Comparison of ENCODE assay signal across 8 cellular contexts in the genomic region with DNA sequence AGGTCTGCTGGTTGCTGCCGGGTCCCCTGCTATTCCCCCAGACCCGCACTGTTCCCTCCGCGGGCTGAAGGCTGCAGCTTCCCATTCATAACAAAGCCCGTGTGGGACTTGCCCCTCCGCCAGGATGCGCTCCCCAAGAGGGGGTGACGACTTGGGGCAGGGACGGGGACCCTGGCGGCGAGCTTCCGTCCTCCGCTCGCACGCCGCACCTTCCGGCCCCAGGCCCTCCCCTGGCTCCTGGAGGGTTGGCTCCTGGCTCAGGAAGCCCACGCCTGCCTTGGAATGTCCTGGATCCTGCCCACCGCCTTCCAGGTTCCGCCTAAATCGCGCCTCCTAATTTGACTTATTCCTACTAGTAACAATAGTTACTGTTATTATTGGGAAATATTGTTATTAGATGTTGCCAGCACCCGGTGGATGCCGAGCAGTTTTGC. TPM values are rescaled to one million over a fixed set of nuclear protein-coding genes. Genes with fewer than 3 reads are reported as not detected.
DNase-seq lines count a peak whose midpoint lies in the region; ATAC-seq and TF ChIP-seq lines count a peak whose summit lies in the region.

No MANE protein-coding gene starts in this region.

- H3K27me3 ChIP-seq in mammary epithelial cell (ENCODE audit: insufficient read depth, low read length): no peaks in the 10 kb centered on the region

- H3K79me2 ChIP-seq in mammary epithelial cell (ENCODE audit: insufficient read depth, low read length): peaks cover 33% of the 10 kb centered on the region

- H2AFZ ChIP-seq in mammary epithelial cell (ENCODE audit: low read depth, low read length): peak overlapping the region; percentile 88

- H3K9ac ChIP-seq in mammary epithelial cell (ENCODE audit: insufficient read depth, low read length): peak overlapping the region; percentile 34

- TF ChIP-seq CTCF in mammary epithelial cell (conservative IDR thresholded peaks at IDR 0.05 in 1 of 2, IDR thresholded peaks at IDR 0.05 in 1 of 2; ENCODE audit: extremely low read depth in 1 of 2, insufficient read depth in 1 of 2, low read depth in 1 of 2, low read length in 2 of 2): peak; percentile 10 to 56

- no peaks in the 10 kb centered on the region for H3K9me3 Mint-ChIP-seq in T-helper 1 cell treated with Interleukin-12 subunit alpha and Interleukin-12 subunit beta and Interleukin-4 antibody, amounts not matched to agents 30 μg/mL and 1 μg/mL, for 36 hours

- H3K4me3 ChIP-seq in mammary epithelial cell (replicated peaks in 1 of 3; ENCODE audit: insufficient read depth in 1 of 3, low read depth in 2 of 3, low read length in 3 of 3): peak overlapping the region; percentile 69 to 88 (median 74)

- peak; percentile 62 for DNase-seq in Daoy (ENCODE audit: low read depth)
- peak; percentile 66 for DNase-seq in HK-2 (ENCODE audit: unreplicated experiment)
- peak; percentile 66 for DNase-seq in mammary epithelial cell
- DNase-seq in kidney glomerular epithelial cell (lab: John Stamatoyannopoulos, UW): peak; percentile 7
- peak; percentile 50 for DNase-seq in stimulated activated CD4-positive, alpha-beta T cell treated with anti-CD3 and anti-CD28 coated beads, Interleukin-4, amount 100 ng/mL, for 24 hours
- DNase-seq in GM19240 (ENCODE audit: insufficient read length, low spot score): no peak

- ATAC-seq in GM21786 (IDR thresholded peaks at IDR 0.05; ENCODE audit: unreplicated experiment): no peak

- in situ Hi-C loops in mammary epithelial cell (cut with MboI; ENCODE audit: low sequenced_read_pairs in 2 of 2): loop anchor here in 1 of 2 donors (5.0 to 25.0 kb wide), 2 partner anchors 48 to 138 kb away; a partner anchor contains a TSS

- H3K27ac Mint-ChIP-seq in T-helper 1 cell treated with Interleukin-12 subunit alpha and Interleukin-12 subunit beta and Interleukin-4 antibody, amounts not matched to agents 30 μg/mL and 1 μg/mL, for 36 hours: peak overlapping the region; percentile 67

- WGBS in mammary epithelial cell (ENCODE audit: low coverage, missing lambda C conversion rate): 5% methylated on average over 17 of the region's 24 CpGs

- peaks cover 6% of the 10 kb centered on the region for H3K4me1 Mint-ChIP-seq in T-helper 1 cell treated with Interleukin-12 subunit alpha and Interleukin-12 subunit beta and Interleukin-4 antibody, amounts not matched to agents 30 μg/mL and 1 μg/mL, for 36 hours (ENCODE audit: low read depth)

- CTCF ChIA-PET in mammary epithelial cell (lab: Charles Lee; ENCODE audit: low non-redundant PET): interaction anchor here (0.8 to 1.1 kb wide), 3 partner anchors 15 to 73 kb away, joined by 3 to 5 read pairs (median 4); no protein-coding TSS in a partner anchor

- peaks cover 20% of the 10 kb centered on the region for H3K4me1 ChIP-seq in mammary epithelial cell (ENCODE audit: insufficient read depth, low read length)

- no peaks in the 10 kb centered on the region for H3K9me3 ChIP-seq in mammary epithelial cell (replicated peaks; ENCODE audit: insufficient read depth, low read length)

- no TSS peak for BruUV-seq in mammary epithelial cell (replicated peaks; lab: Mats Ljungman, UMichigan)

- dilution Hi-C loops in mammary epithelial cell (cut with HindIII; ENCODE audit: low sequenced_read_pairs): no loop called here

- no peaks in the 10 kb centered on the region for H3K27me3 Mint-ChIP-seq in T-helper 1 cell treated with Interleukin-12 subunit alpha and Interleukin-12 subunit beta and Interleukin-4 antibody, amounts not matched to agents 30 μg/mL and 1 μg/mL, for 36 hours (ENCODE audit: low read depth)

- intact Hi-C loops in mammary epithelial cell (cut with micrococcal nuclease): loop anchor here (1.0 to 5.0 kb wide), 6 partner anchors 15 to 292 kb away; a partner anchor contains a TSS

- H3K36me3 ChIP-seq in mammary epithelial cell (ENCODE audit: insufficient read depth, low read length): no peaks in the 10 kb centered on the region

- H3K4me3 Mint-ChIP-seq in T-helper 1 cell treated with Interleukin-12 subunit alpha and Interleukin-12 subunit beta and Interleukin-4 antibody, amounts not matched to agents 30 μg/mL and 1 μg/mL, for 36 hours: peak overlapping the region; percentile 81

- H3K36me3 Mint-ChIP-seq in T-helper 1 cell treated with Interleukin-12 subunit alpha and Interleukin-12 subunit beta and Interleukin-4 antibody, amounts not matched to agents 30 μg/mL and 1 μg/mL, for 36 hours (ENCODE audit: low read depth): no peaks in the 10 kb centered on the region

- peak overlapping the region; percentile 98 for H3K4me2 ChIP-seq in mammary epithelial cell (ENCODE audit: insufficient read depth, low read depth, low read length)

- H3K27ac ChIP-seq in mammary epithelial cell (ENCODE audit: insufficient read depth, low read depth, low read length): peak overlapping the region; percentile 33

- H4K20me1 ChIP-seq in mammary epithelial cell (ENCODE audit: insufficient read depth, low read length): no peaks in the 10 kb centered on the region

RNA-seq across cellular contexts. Expression of a gene that starts 1.1 kb away (rescaled TPM):
- 13.4 and 14.1 TPM in 2 replicates for total RNA-seq in Daoy (2014; rRNA removed; shearing (Covaris generic))
- total RNA-seq in mammary epithelial cell: 10 to 100 TPM in 1 of 2 donors, 1 to 10 TPM in 1; 3.3 to 13.0 TPM
- 9.5 TPM for polyA plus RNA-seq in mammary epithelial cell
- polyA minus RNA-seq in mammary epithelial cell: 6.4 TPM

RNA-seq across cellular contexts. Expression of a gene that starts 32.0 kb away (rescaled TPM):
- total RNA-seq in Daoy (2014; rRNA removed; shearing (Covaris generic)): not detected in 2 replicates
- total RNA-seq in mammary epithelial cell: under 1 TPM in 1 of 2 donors, not detected in 1; under 0.01 TPM
- polyA plus RNA-seq in mammary epithelial cell: not detected
- not detected for polyA minus RNA-seq in mammary epithelial cell

RNA-seq across cellular contexts. Expression of a gene that starts 42.0 kb away (rescaled TPM):
- 0.36 and 0.46 TPM in 2 replicates for total RNA-seq in Daoy (2014; rRNA removed; shearing (Covaris generic))
- 10 to 100 TPM in 1 of 2 donors, 1 to 10 TPM in 1; 3.3 to 13.5 TPM for total RNA-seq in mammary epithelial cell
- 3.6 TPM for polyA plus RNA-seq in mammary epithelial cell
- polyA minus RNA-seq in mammary epithelial cell: 10.4 TPM
